27 cellular contexts compared by ENCODE assay signal in genomic region chr2:231699006-231699405, GRCh38. TPM values are rescaled to one million over a fixed set of nuclear protein-coding genes. Genes with fewer than 3 reads are reported as not detected.
DNase-seq lines count a peak whose midpoint lies in the region; ATAC-seq, FAIRE-seq and TF ChIP-seq lines count a peak whose summit lies in the region.
"Had no signal": no experiment of that assay in that cellular context is flagged by ENCODE, and none has a peak within 500 bp of the region (broad histone marks: within the 10 kb centered on the region; RNA-seq: fewer than 3 reads in every experiment).

No MANE protein-coding gene starts in this region.

- H2AFZ ChIP-seq in OCI-LY7 (ENCODE audit: low read length) = no peak overlapping the region

- no peak for FAIRE-seq in pancreas (lab: Jason Lieb, UNC)
- FAIRE-seq: bronchial epithelial cell, H1, urothelium cell line had no signal

- no peaks in the 10 kb centered on the region for H3K27me3 ChIP-seq in left lung
- H3K27me3 ChIP-seq in pancreas = no peaks in the 10 kb centered on the region
- H3K27me3 ChIP-seq: testis had no signal

- H3K4me3 ChIP-seq in AG10803 (ENCODE audit: low read length) (no peak overlapping the region), fibroblast of the aortic adventitia (ENCODE audit: low read depth, low read length) (no peak overlapping the region), left lung (no peak overlapping the region), pancreas (no peak overlapping the region), coronary artery (no peak overlapping the region), OCI-LY7 (ENCODE audit: low read depth, low read length, poor library complexity, severe bottlenecking) (no peak overlapping the region)
- H3K4me3 ChIP-seq: SK-N-MC, testis had no signal

- DNase-seq in AG10803 (ENCODE audit: low read depth) (peak; percentile 52), RPMI7951 (ENCODE audit: low read depth) (peak; percentile 87), fibroblast of the aortic adventitia (ENCODE audit: low read depth) (peak; percentile 27), left lung (no peak), pancreas (no peak), coronary artery (ENCODE audit: low spot score) (no peak), putamen (ENCODE audit: low spot score) (no peak), OCI-LY7 (ENCODE audit: low spot score) (no peak)
- DNase-seq: activated CD4-positive, alpha-beta memory T cell treated with anti-CD3 and anti-CD28 coated beads for 36 hours; activated CD8-positive, alpha-beta memory T cell treated with anti-CD3 and anti-CD28 coated beads, Interleukin-2, amount 50 U/mL, for 4 hours; activated naive CD4-positive, alpha-beta T cell treated with Interleukin-2 at 50 U/mL for 16 hours; Calu3; CD4-positive, CD25-positive, alpha-beta regulatory T cell; DMS79 treated with DMSO at 0.1 percent for 48 hours; effector CD4-positive, alpha-beta T cell; HFFc6; NCI-H1694; nephron progenitor cell; retina; stimulated activated CD4-positive, alpha-beta T cell treated with anti-CD3 and anti-CD28 coated beads, Interleukin-1b, Interleukin-23, amount 100 ng/mL, for 48 hours; stimulated activated naive CD8-positive, alpha-beta T cell treated with anti-CD3 and anti-CD28 coated beads, Interleukin-15, Interleukin-2, amounts not matched to agents 100 U/mL and 50 U/mL, for 24 hours; testis had no signal

- no peak overlapping the region for H3K4me2 ChIP-seq in OCI-LY7 (ENCODE audit: low read length)

- peak; percentile 8 for ATAC-seq in left lung
- ATAC-seq in pancreas = no peak
- ATAC-seq: activated CD4-positive, CD25-positive, alpha-beta regulatory T cell treated with anti-CD3 and anti-CD28 coated beads, Interleukin-2, amount 50 U/mL, for 24 hours; stimulated activated naive CD8-positive, alpha-beta T cell treated with anti-CD3 and anti-CD28 coated beads, Interleukin-15, Interleukin-2, amounts not matched to agents 100 U/mL and 50 U/mL, for 24 hours had no signal

- H3K79me2 ChIP-seq in OCI-LY7 (ENCODE audit: insufficient read depth, low read depth, low read length) = no peaks in the 10 kb centered on the region

- POLR2A ChIA-PET in OCI-LY7 (lab: Charles Lee) = interaction anchor here (1.1 kb wide), 1 partner anchor 9 kb away, joined by 3 read pairs; the partner anchor contains the start of gene PTMA

- H3K4me1 ChIP-seq in left lung (peaks cover 0 to 15% of the 10 kb centered on the region in 2 donors), pancreas (peaks cover 6 to 14% (median 8%) of the 10 kb centered on the region in 3 donors), OCI-LY7 (ENCODE audit: insufficient read depth, low read length, poor library complexity, severe bottlenecking) (peaks cover 6% of the 10 kb centered on the region)
- H3K4me1 ChIP-seq: testis had no signal

- TF ChIP-seq CTCF in AG10803 (conservative IDR thresholded peaks at IDR 0.05; ENCODE audit: low read length) = no peak
- no peak for TF ChIP-seq CTCF in fibroblast of the aortic adventitia (IDR thresholded peaks at IDR 0.05; ENCODE audit: insufficient read depth, low read length)
- no peak for TF ChIP-seq CTCF in left lung (IDR thresholded peaks at IDR 0.05)
- TF ChIP-seq CTCF in pancreas (IDR thresholded peaks at IDR 0.05) = no peak
- TF ChIP-seq CTCF in coronary artery (IDR thresholded peaks at IDR 0.05) = no peak
- no peak for TF ChIP-seq CTCF in OCI-LY7 (conservative IDR thresholded peaks at IDR 0.05; ENCODE audit: low read length)

- H3K9me3 ChIP-seq in left lung (no peaks in the 10 kb centered on the region), pancreas (no peaks in the 10 kb centered on the region), OCI-LY7 (ENCODE audit: low read length) (no peaks in the 10 kb centered on the region)
- H3K9me3 ChIP-seq: testis had no signal

- H3K36me3 ChIP-seq in left lung = no peaks in the 10 kb centered on the region
- H3K36me3 ChIP-seq in pancreas = no peaks in the 10 kb centered on the region
- no peaks in the 10 kb centered on the region for H3K36me3 ChIP-seq in OCI-LY7 (ENCODE audit: insufficient read depth, low read length)

- 91 to 92% methylated on average over 9 of the region's 9 CpGs for WGBS in pancreas, 2 donors

- no TSS peak for BruUV-seq in OCI-LY7 (replicated peaks; lab: Mats Ljungman, UMichigan)

- H4K20me1 ChIP-seq in OCI-LY7 (ENCODE audit: insufficient read depth, low read length) = no peaks in the 10 kb centered on the region

- CTCF ChIA-PET in OCI-LY7 (lab: Charles Lee; ENCODE audit: unreplicated experiment) = no interaction called here

- no peaks in the 10 kb centered on the region for H3K9me2 ChIP-seq in OCI-LY7 (ENCODE audit: insufficient read depth, low read length)

- no peak overlapping the region for H3K27ac ChIP-seq in left lung
- H3K27ac ChIP-seq in pancreas = no peak overlapping the region
- no peak overlapping the region for H3K27ac ChIP-seq in coronary artery
- no peak overlapping the region for H3K27ac ChIP-seq in OCI-LY7 (ENCODE audit: low read depth, low read length, poor library complexity, severe bottlenecking)
- H3K27ac ChIP-seq: SK-N-MC, testis had no signal

- intact Hi-C loops in left lung (cut with DNase I) = no loop called here
- intact Hi-C loops in pancreas (cut with DNase I) = no loop called here
- intact Hi-C loops in OCI-LY7 (cut with micrococcal nuclease; ENCODE audit: unreplicated experiment) = no loop called here

RNA-seq across cellular contexts. Expression of gene PTMA, which starts 9.3 kb away (rescaled TPM):
- total RNA-seq in RPMI7951 (2014; rRNA removed; shearing (Covaris generic)) = 1,433 and 1,788 TPM in 2 replicates
- 893 and 2,614 TPM in 2 replicates for total RNA-seq in fibroblast of the aortic adventitia (ENCODE audit: low replicate concordance)
- 100 to 1,000 TPM; 677 to 980 TPM for total RNA-seq in left lung
- total RNA-seq in pancreas = 100 to 1,000 TPM; 319 to 600 (median 503) TPM
- 100 to 1,000 TPM; 627 to 751 TPM for polyA plus RNA-seq in pancreas
- total RNA-seq in OCI-LY7 (2014; rRNA removed; shearing (Covaris generic)) = 2,780 and 3,271 TPM in 2 replicates
- total RNA-seq in OCI-LY7 (2022) = 3,053 and 3,088 TPM in 2 replicates

Comparison
In these comparisons a context has a peak if more than half of its experiments do, and no peak if none do; other contexts are left out.
1. DNase-seq: peak in AG10803 (single experiment), RPMI7951 (single experiment) and fibroblast of the aortic adventitia (single experiment); none in left lung (0 of 2), pancreas (0 of 6), coronary artery (single experiment), putamen (single experiment) and OCI-LY7 (single experiment).